In genomic region chr19:51022526-51022925, GRCh38 we compare ENCODE assay signal across 2 cellular contexts.
TF ChIP-seq lines count a peak whose summit lies in the region.

No MANE protein-coding gene starts in this region.

TF ChIP-seq in HEK293, 187 proteins besides CTCF, POLR2A, EP300 and RAD21:
- TF ChIP-seq GLI4 (tag by site-specific recombination; IDR thresholded peaks at IDR 0.05): no peak
- no peak for TF ChIP-seq ZSCAN5A (tag by site-specific recombination; IDR thresholded peaks at IDR 0.05)
- TF ChIP-seq, protein P1, sequence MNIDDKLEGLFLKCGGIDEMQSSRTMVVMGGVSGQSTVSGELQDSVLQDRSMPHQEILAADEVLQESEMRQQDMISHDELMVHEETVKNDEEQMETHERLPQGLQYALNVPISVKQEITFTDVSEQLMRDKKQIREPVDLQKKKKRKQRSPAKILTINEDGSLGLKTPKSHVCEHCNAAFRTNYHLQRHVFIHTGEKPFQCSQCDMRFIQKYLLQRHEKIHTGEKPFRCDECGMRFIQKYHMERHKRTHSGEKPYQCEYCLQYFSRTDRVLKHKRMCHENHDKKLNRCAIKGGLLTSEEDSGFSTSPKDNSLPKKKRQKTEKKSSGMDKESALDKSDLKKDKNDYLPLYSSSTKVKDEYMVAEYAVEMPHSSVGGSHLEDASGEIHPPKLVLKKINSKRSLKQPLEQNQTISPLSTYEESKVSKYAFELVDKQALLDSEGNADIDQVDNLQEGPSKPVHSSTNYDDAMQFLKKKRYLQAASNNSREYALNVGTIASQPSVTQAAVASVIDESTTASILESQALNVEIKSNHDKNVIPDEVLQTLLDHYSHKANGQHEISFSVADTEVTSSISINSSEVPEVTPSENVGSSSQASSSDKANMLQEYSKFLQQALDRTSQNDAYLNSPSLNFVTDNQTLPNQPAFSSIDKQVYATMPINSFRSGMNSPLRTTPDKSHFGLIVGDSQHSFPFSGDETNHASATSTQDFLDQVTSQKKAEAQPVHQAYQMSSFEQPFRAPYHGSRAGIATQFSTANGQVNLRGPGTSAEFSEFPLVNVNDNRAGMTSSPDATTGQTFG (tag by site-specific recombination; IDR thresholded peaks at IDR 0.05; ENCODE audit: borderline replicate concordance): 0 out of 2 replicates have a peak, but pooled peaks have one; percentile 33
- no peak for TF ChIP-seq ZNF211 (tag by site-specific recombination; IDR thresholded peaks at IDR 0.05; ENCODE audit: low read depth)
- no peak for TF ChIP-seq ZNF133 (tag by site-specific recombination; IDR thresholded peaks at IDR 0.05)
TF ChIP-seq in HEK293: peak in this region for 1.

TF ChIP-seq in H1, 55 proteins besides CTCF, POLR2A, EP300 and RAD21:
- no peak for TF ChIP-seq TBP (IDR thresholded peaks at IDR 0.05; ENCODE audit: low read depth, low read length)
- TF ChIP-seq TEAD4 (IDR thresholded peaks at IDR 0.05; ENCODE audit: low read depth, low read length): no peak
- TF ChIP-seq SIN3A (conservative IDR thresholded peaks at IDR 0.05 in 1 of 2, IDR thresholded peaks at IDR 0.05 in 1 of 2; ENCODE audit: low read depth in 1 of 2, low read length in 2 of 2): no peak
TF ChIP-seq in H1: peak in this region for 0.
